In the genomic region with DNA sequence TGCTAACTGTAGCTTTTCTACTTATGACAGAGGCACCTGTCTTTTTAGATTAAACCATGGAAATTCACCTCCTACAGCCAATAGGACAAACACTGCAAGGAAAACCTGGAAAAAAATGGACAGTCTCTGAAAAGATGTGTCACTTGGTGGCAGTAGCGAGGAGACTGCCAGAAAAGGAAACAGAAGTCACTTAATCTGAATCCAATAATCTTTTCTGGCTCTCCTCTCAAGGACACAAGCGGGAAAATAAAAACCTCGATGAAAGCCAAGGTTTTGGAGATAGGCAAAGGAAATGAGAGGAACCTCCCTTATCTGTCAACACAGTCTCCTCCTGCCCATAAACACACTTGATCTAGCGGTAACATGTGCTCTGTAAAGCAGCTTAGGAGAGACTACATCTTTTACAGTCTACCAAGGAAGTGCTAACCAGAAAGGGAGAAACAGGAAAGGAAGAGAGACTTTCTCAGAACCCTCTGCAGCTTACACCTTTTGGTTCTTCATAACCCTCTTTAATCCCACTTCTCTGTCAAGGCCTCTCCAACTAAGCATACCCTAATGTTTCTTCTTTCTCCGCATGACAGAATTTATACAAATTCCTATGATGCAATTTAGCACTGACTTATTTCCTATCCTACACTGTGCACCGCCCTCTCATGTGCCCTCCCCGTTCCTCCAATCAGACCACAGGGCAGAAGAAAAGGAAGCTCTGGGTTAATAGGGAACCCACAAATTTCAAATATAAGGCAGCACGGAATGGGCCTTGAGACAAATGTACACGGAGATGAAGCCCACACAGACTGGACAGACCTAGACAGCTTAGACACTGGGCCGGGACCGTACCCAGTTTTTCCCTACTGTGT, we compare ENCODE assay signal across 8 cellular contexts. TPM values are rescaled to one million over a fixed set of nuclear protein-coding genes. Genes with fewer than 3 reads are reported as not detected.
DNase-seq lines count a peak whose midpoint lies in the region; ATAC-seq and TF ChIP-seq lines count a peak whose summit lies in the region.

No MANE protein-coding gene starts in this region.

- H3K4me1 ChIP-seq in neural progenitor cell (no peaks in the 10 kb centered on the region), neuronal stem cell (ENCODE audit: control insufficient read depth in 2 of 2, insufficient read depth in 1 of 2, low read depth in 1 of 2, low read length in 2 of 2) (peaks cover 0 to 5% of the 10 kb centered on the region in 2 donors)

- DNase-seq in MV-4-11 (lab: John Stamatoyannopoulos, UW) (peak; percentile 91), fibroblast of pulmonary artery (ENCODE audit: low read depth) (peak; percentile 66), neural progenitor cell (ENCODE audit: low spot score) (peak; percentile 52), neuronal stem cell (ENCODE audit: low spot score) (no peak)

- no peak overlapping the region for H2BK5ac ChIP-seq in neuronal stem cell (ENCODE audit: low read length)

- no peak overlapping the region for H3K14ac ChIP-seq in neuronal stem cell (ENCODE audit: low read length)

- H3K27ac Mint-ChIP-seq in neural progenitor cell = peak overlapping the region; percentile 78

- H3K36me3 Mint-ChIP-seq in neural progenitor cell = peaks cover 10% of the 10 kb centered on the region

- peak overlapping the region; percentile 21; the same call in 1 of the 2 replicates for H3K27ac ChIP-seq in C4-2B
- peak overlapping the region; percentile 46 for H3K27ac ChIP-seq in neural progenitor cell
- H3K27ac ChIP-seq in neuronal stem cell (replicated peaks; ENCODE audit: low read length) = no peak overlapping the region

- H3K9me3 Mint-ChIP-seq in neural progenitor cell = peaks cover 2% of the 10 kb centered on the region

- peaks cover 59% of the 10 kb centered on the region for H4K20me1 ChIP-seq in neural progenitor cell (ENCODE audit: low read depth)

- H3K4me3 Mint-ChIP-seq in neural progenitor cell = no peak overlapping the region

- TF ChIP-seq CTCF in C4-2B (conservative IDR thresholded peaks at IDR 0.05) (peak; percentile 79), WI38 (IDR thresholded peaks at IDR 0.05; ENCODE audit: low read depth, low read length) (peak; percentile 12; the same call in 1 of the 2 replicates), fibroblast of pulmonary artery (IDR thresholded peaks at IDR 0.05; ENCODE audit: low read length, missing control alignments) (peak; percentile 59), neural progenitor cell (IDR thresholded peaks at IDR 0.05) (peak; percentile 62)

- H3K4me2 ChIP-seq in neural progenitor cell (peak overlapping the region; percentile 5), neuronal stem cell (ENCODE audit: insufficient read depth, low read length, poor library complexity, severe bottlenecking) (no peak overlapping the region)

- no peak overlapping the region for H4K8ac ChIP-seq in neuronal stem cell (ENCODE audit: low read depth, low read length)

- H3K79me1 ChIP-seq in neuronal stem cell (ENCODE audit: low read depth, low read length) = no peaks in the 10 kb centered on the region

- H2AK5ac ChIP-seq in neuronal stem cell (ENCODE audit: low read depth, low read length) = no peak overlapping the region

- H3K4ac ChIP-seq in neuronal stem cell (ENCODE audit: low read length) = no peak overlapping the region

- no peak overlapping the region for H2BK15ac ChIP-seq in neuronal stem cell (ENCODE audit: low read length)

- H2BK120ac ChIP-seq in neuronal stem cell (ENCODE audit: low read depth, low read length) = no peak overlapping the region

- no peak overlapping the region for H2BK12ac ChIP-seq in neuronal stem cell (ENCODE audit: low read length)

- H3K9ac ChIP-seq in neural progenitor cell (no peak overlapping the region), neuronal stem cell (ENCODE audit: low read depth, low read length, poor library complexity) (no peak overlapping the region)

- H3K36me3 ChIP-seq in neural progenitor cell (no peaks in the 10 kb centered on the region), neuronal stem cell (replicated peaks in 1 of 2; ENCODE audit: control insufficient read depth in 2 of 2, insufficient read depth in 2 of 2, low read length in 2 of 2) (peaks cover 0 to 26% of the 10 kb centered on the region in 2 donors)

- H3K9me3 ChIP-seq in neural progenitor cell (ENCODE audit: low read depth) (no peaks in the 10 kb centered on the region), neuronal stem cell (replicated peaks in 1 of 2; ENCODE audit: control insufficient read depth in 2 of 2, insufficient read depth in 1 of 2, low read depth in 1 of 2, low read length in 2 of 2) (no peaks in the 10 kb centered on the region)

- peaks cover 96% of the 10 kb centered on the region for H3K79me2 ChIP-seq in neural progenitor cell (ENCODE audit: low read depth)

- peak; percentile 71 for ATAC-seq in GM18498 (IDR thresholded peaks at IDR 0.05; ENCODE audit: unreplicated experiment)
- ATAC-seq in HG02678 (IDR thresholded peaks at IDR 0.05; ENCODE audit: unreplicated experiment) = peak; percentile 60

- H3K27me3 Mint-ChIP-seq in neural progenitor cell (ENCODE audit: insufficient read depth, low read depth) = no peaks in the 10 kb centered on the region

- H3K27me3 ChIP-seq in neural progenitor cell (no peaks in the 10 kb centered on the region), neuronal stem cell (ENCODE audit: control insufficient read depth in 3 of 3, insufficient read depth in 3 of 3, low read depth in 1 of 3, low read length in 3 of 3) (no peaks in the 10 kb centered on the region)

- H3K4me1 Mint-ChIP-seq in neural progenitor cell = peaks cover 11% of the 10 kb centered on the region

- H2AFZ ChIP-seq in neural progenitor cell (replicated peaks) (no peak overlapping the region), neuronal stem cell (ENCODE audit: low read length) (no peak overlapping the region)

- H3K4me3 ChIP-seq in WI38 (ENCODE audit: low read depth, low read length) (peak overlapping the region; percentile 36; the same call in 1 of the 2 replicates), fibroblast of pulmonary artery (replicated peaks; ENCODE audit: low read depth, low read length) (peak overlapping the region; percentile 19), neural progenitor cell (no peak overlapping the region), neuronal stem cell (ENCODE audit: low read length in 2 of 2) (no peak overlapping the region)

- H4K91ac ChIP-seq in neuronal stem cell (ENCODE audit: low read depth, low read length, poor library complexity) = no peak overlapping the region

- peaks cover 12% of the 10 kb centered on the region for H3F3A ChIP-seq in neural progenitor cell (ENCODE audit: low read depth)

- H3K23ac ChIP-seq in neuronal stem cell (ENCODE audit: low read depth, low read length, poor library complexity) = no peak overlapping the region

- WGBS in neuronal stem cell (ENCODE audit: extremely low coverage in 2 of 2, insufficient read length in 2 of 2, insufficient replicate concordance in 1 of 2), 2 donors = no CpG with 5 or more reads among the region's 11 CpGs

- H3K18ac ChIP-seq in neuronal stem cell (ENCODE audit: low read length) = no peak overlapping the region

RNA-seq across cellular contexts. Expression of a gene that starts 52.8 kb away (rescaled TPM):
- total RNA-seq in neural progenitor cell (ENCODE audit: low replicate concordance) = 75.5 and 110 TPM in 2 replicates
- polyA plus RNA-seq in neuronal stem cell (2013, experiment 1 of 2) = 22.4 TPM
- 22.3 TPM for polyA plus RNA-seq in neuronal stem cell (2013, experiment 2 of 2)

Comparison
In these comparisons a context has a peak if more than half of its experiments do, and no peak if none do; other contexts are left out.
1. CTCF ChIP-seq: peak in every context shown above with its lines; median percentile 79 in C4-2B; 62 in neural progenitor cell; 59 in fibroblast of pulmonary artery; 12 in WI38.
2. H3K4me3 ChIP-seq: peak in WI38 (single experiment) and fibroblast of pulmonary artery (single experiment); none in neural progenitor cell (single experiment) and neuronal stem cell (0 of 2).